In genomic region chr14:59831121-59831730, GRCh38 we compare ENCODE assay signal across 22 cellular contexts. TPM values are rescaled to one million over a fixed set of nuclear protein-coding genes. Genes with fewer than 3 reads are reported as not detected.
DNase-seq lines count a peak whose midpoint lies in the region; ATAC-seq and TF ChIP-seq lines count a peak whose summit lies in the region.
"Had no signal": no experiment of that assay in that cellular context is flagged by ENCODE, and none has a peak within 500 bp of the region (broad histone marks: within the 10 kb centered on the region; RNA-seq: fewer than 3 reads in every experiment).

No MANE protein-coding gene starts in this region.

- CTCF ChIA-PET in WTC11 (lab: Charles Lee): no interaction called here

- TF ChIP-seq POLR2A in NB4 (IDR thresholded peaks at IDR 0.05; ENCODE audit: extremely low read depth, insufficient read length) (no peak), gastrocnemius medialis (IDR thresholded peaks at IDR 0.05) (no peak)

- TF ChIP-seq CTCF in NB4 (IDR thresholded peaks at IDR 0.05; ENCODE audit: low read depth, low read length) (no peak), WTC11 (IDR thresholded peaks at IDR 0.05) (no peak), gastrocnemius medialis (IDR thresholded peaks at IDR 0.05 in 4 of 5, conservative IDR thresholded peaks at IDR 0.05 in 1 of 5) (no peak), CD14-positive monocyte (IDR thresholded peaks at IDR 0.05) (no peak)

- H3K27me3 ChIP-seq in gastrocnemius medialis: no peaks in the 10 kb centered on the region

- H3K4me3 Mint-ChIP-seq in WTC11: no peak overlapping the region
- no peak overlapping the region for H3K4me3 Mint-ChIP-seq in CD14-positive monocyte
- H3K4me3 Mint-ChIP-seq: CD4-positive, CD25-positive, alpha-beta regulatory T cell had no signal

- H3K9me3 Mint-ChIP-seq in WTC11 (no peaks in the 10 kb centered on the region), CD14-positive monocyte (peaks cover 0 to 7% (median 2%) of the 10 kb centered on the region in 7 donors)

- no peaks in the 10 kb centered on the region for H3K9me3 ChIP-seq in gastrocnemius medialis

- H3K27ac Mint-ChIP-seq in WTC11 (no peak overlapping the region), CD14-positive monocyte (no peak overlapping the region)
- H3K27ac Mint-ChIP-seq: CD4-positive, CD25-positive, alpha-beta regulatory T cell had no signal

- H3K4me3 ChIP-seq in NB4 (ENCODE audit: low read depth, low read length): no peak overlapping the region
- H3K4me3 ChIP-seq in gastrocnemius medialis: no peak overlapping the region

- H3K36me3 Mint-ChIP-seq in WTC11 (no peaks in the 10 kb centered on the region), CD14-positive monocyte (peaks cover 6 to 9% of the 10 kb centered on the region in 2 donors)
- H3K36me3 Mint-ChIP-seq: CD4-positive, CD25-positive, alpha-beta regulatory T cell had no signal

- H3K4me1 Mint-ChIP-seq in WTC11: peaks cover 17% of the 10 kb centered on the region
- peaks cover 42% of the 10 kb centered on the region for H3K4me1 Mint-ChIP-seq in CD14-positive monocyte
- H3K4me1 Mint-ChIP-seq: CD4-positive, CD25-positive, alpha-beta regulatory T cell had no signal

- POLR2A ChIA-PET in WTC11 (lab: Charles Lee): interaction anchor here (0.9 kb wide), 1 partner anchor 18 kb away, joined by 3 read pairs; no protein-coding TSS in a partner anchor

- no peaks in the 10 kb centered on the region for H3K36me3 ChIP-seq in gastrocnemius medialis

- intact Hi-C loops in gastrocnemius medialis (cut with DNase I; ENCODE audit: low total_unique reads): no loop called here
- intact Hi-C loops in CD14-positive monocyte (cut with micrococcal nuclease): no loop called here

- no peak for ATAC-seq in WTC11
- no peak for ATAC-seq in gastrocnemius medialis
- ATAC-seq: Panc1 had no signal

- no peaks in the 10 kb centered on the region; the same call in 1 of the 2 replicates for H3K27me3 Mint-ChIP-seq in WTC11 (ENCODE audit: low read depth)
- H3K27me3 Mint-ChIP-seq in CD14-positive monocyte (ENCODE audit: low read depth in 3 of 3): peaks cover 0 to 2% (median 0%) of the 10 kb centered on the region in 3 donors

- H3K27ac ChIP-seq in gastrocnemius medialis (no peak overlapping the region), caudate nucleus (ENCODE audit: low read depth, low read length) (no peak overlapping the region)
- H3K27ac ChIP-seq: RWPE1 had no signal

- DNase-seq in NOMO-1 treated with DMSO at 0.1 percent for 48 hours (lab: John Stamatoyannopoulos, UW; ENCODE audit: unreplicated experiment): peak; percentile 54
- DNase-seq in NOMO-1 treated with dmso at 0.1 percent for 144 hours (lab: John Stamatoyannopoulos, UW; ENCODE audit: unreplicated experiment): no peak
- peak; percentile 6 for DNase-seq in NB4 (ENCODE audit: low read depth)
- DNase-seq in WTC11 (ENCODE audit: low spot score): no peak
- no peak for DNase-seq in gastrocnemius medialis
- DNase-seq in CD14-positive monocyte (ENCODE audit: low spot score): no peak
- DNase-seq in caudate nucleus (lab: John Stamatoyannopoulos, UW): no peak
- DNase-seq: 8988T; CD4-positive, CD25-positive, alpha-beta regulatory T cell; DMS153; DND-41; H7; IMR-90; NCI-H1105 treated with DMSO at 0.1 percent for 48 hours; NCI-H146; NCI-H1930; NCI-H2107; NCI-H524 treated with DMSO at 0.1 percent for 48 hours; NCI-H774; SHP77 treated with DMSO at 0.1 percent for 48 hours had no signal

- in situ Hi-C loops in gastrocnemius medialis (cut with MboI; ENCODE audit: low sequenced_read_pairs in 4 of 4): no loop called here

- no peaks in the 10 kb centered on the region for H3K4me1 ChIP-seq in gastrocnemius medialis

TF ChIP-seq in WTC11, 78 proteins besides CTCF, POLR2A, EP300 and RAD21:
- TF ChIP-seq SP1 (CRISPR knock-in tag; conservative IDR thresholded peaks at IDR 0.05) (no peak), SOX15 (CRISPR knock-in tag; IDR thresholded peaks at IDR 0.05) (no peak), ZNF121 (CRISPR knock-in tag; IDR thresholded peaks at IDR 0.05) (peak; percentile 34; the same call in 1 of the 2 replicates), ZBTB21 (CRISPR knock-in tag; IDR thresholded peaks at IDR 0.05; ENCODE audit: borderline replicate concordance) (no peak)

RNA-seq across cellular contexts. Expression of gene RTN1, which starts 39.4 kb away (rescaled TPM):
- total RNA-seq in WTC11 (2021) (1.1 to 2.8 TPM (median 1.5 TPM) in 3 replicates), gastrocnemius medialis (1 to 10 TPM; 1.4 to 2.5 (median 1.8) TPM)
- polyA plus RNA-seq in CD14-positive monocyte: 10 to 100 TPM; 40.2 to 75.1 TPM

Comparison
In these comparisons a context has a peak if more than half of its experiments do, and no peak if none do; other contexts are left out.
1. DNase-seq: peak in NOMO-1 treated with DMSO at 0.1 percent for 48 hours (single experiment) and NB4 (single experiment); none in NOMO-1 treated with dmso at 0.1 percent for 144 hours (single experiment), WTC11 (single experiment), gastrocnemius medialis (0 of 2), CD14-positive monocyte (single experiment) and caudate nucleus (0 of 61).